ENCODE assay signal across 8 cellular contexts in genomic region chr7:44977304-44977858, GRCh38. TPM values are rescaled to one million over a fixed set of nuclear protein-coding genes. Genes with fewer than 3 reads are reported as not detected.
DNase-seq lines count a peak whose midpoint lies in the region; ATAC-seq, FAIRE-seq and TF ChIP-seq lines count a peak whose summit lies in the region.

No MANE protein-coding gene starts in this region.

- peaks cover 0 to 14% of the 10 kb centered on the region in 2 donors for H3K36me3 ChIP-seq in esophagus (ENCODE audit: control insufficient read depth in 2 of 2, insufficient read depth in 2 of 2, low read length in 1 of 2)
- H3K36me3 ChIP-seq in uterus, result no peaks in the 10 kb centered on the region

- WGBS in esophagus, 2 donors, result 50 to 51% methylated on average over 6 to 7 of the region's 7 CpGs

- no peaks in the 10 kb centered on the region for H3K9me3 ChIP-seq in esophagus (ENCODE audit: control insufficient read depth in 2 of 2, insufficient read depth in 1 of 2, low read depth in 1 of 2, low read length in 1 of 2)
- H3K9me3 ChIP-seq in uterus, result no peaks in the 10 kb centered on the region

- peak; percentile 28 for ATAC-seq in HG02885 (IDR thresholded peaks at IDR 0.05; ENCODE audit: poor library complexity, unreplicated experiment)

- peak overlapping the region; percentile 12 to 62 for H3K27ac ChIP-seq in esophagus (ENCODE audit: low read depth in 2 of 2, low read length in 1 of 2)
- no peak overlapping the region for H3K27ac ChIP-seq in uterus

- H3K4me3 ChIP-seq in esophagus (ENCODE audit: low read depth in 1 of 2, low read length in 2 of 2) (peak overlapping the region; percentile 10 to 12), uterus (no peak overlapping the region)

- intact Hi-C loops in uterus (cut with DNase I; ENCODE audit: low total_unique reads), result no loop called here

- no peak for TF ChIP-seq POLR2A in uterus (IDR thresholded peaks at IDR 0.05)

- H3K27me3 ChIP-seq in esophagus (ENCODE audit: control insufficient read depth in 1 of 2, insufficient read depth in 2 of 2, low read length in 2 of 2) (no peaks in the 10 kb centered on the region), uterus (no peaks in the 10 kb centered on the region)

- FAIRE-seq in D721Med (lab: Jason Lieb, UNC), result no peak

- peak; percentile 73 for DNase-seq in activated CD4-positive, alpha-beta T cell treated with anti-CD3 and anti-CD28 coated beads, Interleukin-2, amount 50 U/mL, for 1 hour
- peak; percentile 78 for DNase-seq in stimulated activated naive CD4-positive, alpha-beta T cell treated with Interleukin-2 at 50 U/mL for 16 hours (lab: John Stamatoyannopoulos, UW)
- DNase-seq in SW480 (ENCODE audit: low spot score), result no peak
- no peak for DNase-seq in uterus
- DNase-seq in D721Med (ENCODE audit: insufficient read length, low spot score), result no peak
- no peak for DNase-seq in NCI-H1105 (lab: John Stamatoyannopoulos, UW)

- no peak for TF ChIP-seq CTCF in uterus (IDR thresholded peaks at IDR 0.05)
- no peak for TF ChIP-seq CTCF in D721Med (IDR thresholded peaks at IDR 0.05; ENCODE audit: insufficient read depth, missing control alignments)

- H3K4me1 ChIP-seq in esophagus (ENCODE audit: control insufficient read depth in 2 of 2, insufficient read depth in 2 of 2, low read length in 1 of 2) (peaks cover 0 to 15% of the 10 kb centered on the region in 2 donors), uterus (no peaks in the 10 kb centered on the region)

RNA-seq across cellular contexts. Expression of gene MYO1G, which starts 1.4 kb away (rescaled TPM):
- polyA plus RNA-seq in esophagus, result 1 to 10 TPM; 2.2 to 2.3 TPM
- 1 to 10 TPM in 3 of 4 donors, under 1 TPM in 1; 0.59 to 3.1 (median 1.2) TPM for total RNA-seq in uterus

RNA-seq across cellular contexts. Expression of gene CCM2, which starts 22.6 kb away (rescaled TPM):
- 10 to 100 TPM; 20.2 to 24.0 TPM for polyA plus RNA-seq in esophagus
- total RNA-seq in uterus, result 10 to 100 TPM in 3 of 4 donors, 1 to 10 TPM in 1; 7.6 to 70.2 (median 33.6) TPM

Comparison
In these comparisons a context has a peak if more than half of its experiments do, and no peak if none do; other contexts are left out.
1. DNase-seq: peak in activated CD4-positive, alpha-beta T cell treated with anti-CD3 and anti-CD28 coated beads, Interleukin-2, amount 50 U/mL, for 1 hour (single experiment) and stimulated activated naive CD4-positive, alpha-beta T cell treated with Interleukin-2 at 50 U/mL for 16 hours (single experiment); none in SW480 (single experiment), uterus (0 of 2), D721Med (single experiment) and NCI-H1105 (single experiment).
2. H3K27ac ChIP-seq: peak in esophagus (2 of 2); none in uterus (0 of 2).
3. H3K4me3 ChIP-seq: peak in esophagus (2 of 2); none in uterus (0 of 2).